ENCODE assay signal across 18 cellular contexts in the genomic region with DNA sequence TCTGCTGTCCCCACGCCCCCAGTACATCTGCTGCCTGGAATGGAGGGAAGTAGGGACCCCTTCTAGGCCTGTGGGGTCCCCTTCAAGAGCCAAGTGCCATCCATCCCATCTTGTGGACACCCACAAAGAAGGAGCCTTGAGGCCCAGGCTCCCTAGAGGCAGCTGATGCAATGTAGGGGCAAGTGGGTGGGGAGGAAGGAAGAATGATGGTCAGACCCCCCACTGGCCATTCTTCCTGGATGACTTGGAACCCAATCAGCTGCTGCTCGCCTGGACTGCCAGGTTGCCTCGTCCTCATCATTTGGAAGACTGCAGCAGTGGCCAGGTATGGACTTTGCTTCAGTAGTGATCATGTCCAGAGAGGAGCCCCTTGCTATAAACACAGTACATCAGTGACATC. TPM values are rescaled to one million over a fixed set of nuclear protein-coding genes. Genes with fewer than 3 reads are reported as not detected.
A peak's percentile ranks its signal among the peaks of the same experiment; 100 is the strongest.
DNase-seq lines count a peak whose midpoint lies in the region; ATAC-seq, FAIRE-seq and TF ChIP-seq lines count a peak whose summit lies in the region.
"Had no signal": no experiment of that assay in that cellular context is flagged by ENCODE, and none has a peak within 500 bp of the region (broad histone marks: within the 10 kb centered on the region; RNA-seq: fewer than 3 reads in every experiment).

No MANE protein-coding gene starts in this region.

- POLR2A ChIA-PET in A673 (lab: Charles Lee; ENCODE audit: low non-redundant PET): no interaction called here

- no peaks in the 10 kb centered on the region for H3K36me3 ChIP-seq in A673 (ENCODE audit: insufficient read depth, low read length, poor library complexity, severe bottlenecking)
- H3K36me3 ChIP-seq: Peyer's patch had no signal

- no peaks in the 10 kb centered on the region for H3K27me3 ChIP-seq in A673 (replicated peaks; ENCODE audit: insufficient read depth, low read depth, low read length, poor library complexity)
- H3K27me3 ChIP-seq: Peyer's patch had no signal

- H3K27ac ChIP-seq in A673 (ENCODE audit: low read depth, low read length, poor library complexity, severe bottlenecking): no peak overlapping the region
- H3K27ac ChIP-seq: Peyer's patch had no signal

- no TSS peak for BruUV-seq in A673 (replicated peaks; lab: Mats Ljungman, UMichigan)

- ATAC-seq in GM18907 (IDR thresholded peaks at IDR 0.05; ENCODE audit: unreplicated experiment) (no peak), GM19324 (IDR thresholded peaks at IDR 0.05; ENCODE audit: low FRiP score, unreplicated experiment) (no peak)
- ATAC-seq: CD8-positive, alpha-beta T cell had no signal

- H3K9me3 ChIP-seq in A673 (ENCODE audit: low read depth, low read length, poor library complexity, severe bottlenecking): no peaks in the 10 kb centered on the region
- H3K9me3 ChIP-seq: Peyer's patch had no signal

- no peak for TF ChIP-seq POLR2A in GM12891 (IDR thresholded peaks at IDR 0.05; ENCODE audit: low read depth, low read length)

- CTCF ChIA-PET in A673 (lab: Charles Lee): no interaction called here

- H3K4me1 ChIP-seq in A673 (ENCODE audit: insufficient read depth, low read length, poor library complexity, severe bottlenecking): no peaks in the 10 kb centered on the region
- H3K4me1 ChIP-seq: Peyer's patch had no signal

- TF ChIP-seq CTCF in A673 (conservative IDR thresholded peaks at IDR 0.05; ENCODE audit: low read depth, low read length): no peak
- no peak for TF ChIP-seq CTCF in fibroblast of the aortic adventitia (IDR thresholded peaks at IDR 0.05; ENCODE audit: insufficient read depth, low read length)

- DNase-seq in A673 (ENCODE audit: low spot score): peak; percentile 9
- no peak for DNase-seq in GM12891 (ENCODE audit: insufficient read length, low spot score)
- DNase-seq in NCI-H69 (lab: John Stamatoyannopoulos, UW): peak; percentile 10
- peak; percentile 10 for DNase-seq in fibroblast of the aortic adventitia (ENCODE audit: low read depth)
- DNase-seq in D341Med (ENCODE audit: low spot score): no peak
- DNase-seq: ACHN; CD8-positive, alpha-beta T cell; DMS 273 treated with DMSO at 0.1 percent for 48 hours; HCEC 1CT; KBM-7; NCI-H1092 treated with DMSO at 0.1 percent for 48 hours; NCI-H1694; NCI-H774; SHP77 had no signal

- intact Hi-C loops in A673 (cut with micrococcal nuclease; ENCODE audit: unreplicated experiment): no loop called here

- FAIRE-seq in GM12891 (lab: Jason Lieb, UNC): peak; percentile 51

- H3K4me3 ChIP-seq in A673 (ENCODE audit: low read depth, low read length, poor library complexity, severe bottlenecking): no peak overlapping the region
- no peak overlapping the region for H3K4me3 ChIP-seq in fibroblast of the aortic adventitia (ENCODE audit: low read depth, low read length)
- H3K4me3 ChIP-seq: Peyer's patch had no signal

TF ChIP-seq in GM12891, 5 proteins besides CTCF, POLR2A, EP300 and RAD21:
- TF ChIP-seq POLR2AphosphoS5 (IDR thresholded peaks at IDR 0.05; ENCODE audit: low read depth, low read length) (no peak), SPI1 (IDR thresholded peaks at IDR 0.05; ENCODE audit: low read depth, low read length) (no peak), PAX5 (IDR thresholded peaks at IDR 0.05; ENCODE audit: insufficient read depth, low read length, severe bottlenecking) (no peak), TAF1 (IDR thresholded peaks at IDR 0.05; ENCODE audit: low read depth, low read length) (no peak), POU2F2 (IDR thresholded peaks at IDR 0.05; ENCODE audit: low read depth, low read length) (no peak)

RNA-seq across cellular contexts. Expression of gene SMPD3, which starts 48.9 kb away (rescaled TPM):
- total RNA-seq in A673 (2021) (0.17 and 0.70 TPM in 2 replicates), fibroblast of the aortic adventitia (ENCODE audit: low replicate concordance) (not detected in 2 replicates)
- 1.5 TPM for polyA plus RNA-seq in GM12891 (2012; ENCODE audit: low read depth, missing spikeins)
- total RNA-seq: MCF 10A had no signal

Comparison
In these comparisons a context has a peak if more than half of its experiments do, and no peak if none do; other contexts are left out.
1. DNase-seq: peak in A673 (single experiment), NCI-H69 (single experiment) and fibroblast of the aortic adventitia (single experiment); none in GM12891 (single experiment) and D341Med (single experiment).